Comparison of ENCODE assay signal across 29 cellular contexts in genomic region chr11:1292018-1292643, GRCh38. TPM values are rescaled to one million over a fixed set of nuclear protein-coding genes. Genes with fewer than 3 reads are reported as not detected.
DNase-seq lines count a peak whose midpoint lies in the region; ATAC-seq and TF ChIP-seq lines count a peak whose summit lies in the region.
"Had no signal": no experiment of that assay in that cellular context is flagged by ENCODE, and none has a peak within 500 bp of the region (broad histone marks: within the 10 kb centered on the region; RNA-seq: fewer than 3 reads in every experiment).

No MANE protein-coding gene starts in this region.

- intact Hi-C loops in mammary epithelial cell (cut with micrococcal nuclease), result loop anchor here (10.0 kb wide), 1 partner anchor 153 kb away; no protein-coding TSS in a partner anchor

- H3K27me3 Mint-ChIP-seq in activated T-cell treated with anti-CD3 and anti-CD28 coated beads, Interleukin-2, amount 50 U/mL, for 72 hours (ENCODE audit: low read depth), result no peaks in the 10 kb centered on the region
- no peaks in the 10 kb centered on the region for H3K27me3 Mint-ChIP-seq in stimulated activated naive B cell treated with anti-CD40 and anti-IgM and Interleukin-4, amounts not matched to agents 10 μg/mL and 1 μg/mL and 100 μg/mL, for 72 hours
- H3K27me3 Mint-ChIP-seq: activated CD4-positive, alpha-beta T cell treated with anti-CD3 and anti-CD28 coated beads, Interleukin-2, amount 10 ng/mL, durations not matched to agents 7 days and 5 days had no signal

- no peak overlapping the region for H3K27ac Mint-ChIP-seq in activated T-cell treated with anti-CD3 and anti-CD28 coated beads, Interleukin-2, amount 50 U/mL, for 72 hours
- peak overlapping the region; percentile 51 for H3K27ac Mint-ChIP-seq in stimulated activated naive B cell treated with anti-CD40 and anti-IgM and Interleukin-4, amounts not matched to agents 10 μg/mL and 1 μg/mL and 100 μg/mL, for 72 hours
- H3K27ac Mint-ChIP-seq: activated CD4-positive, alpha-beta T cell treated with anti-CD3 and anti-CD28 coated beads, Interleukin-2, amount 10 ng/mL, durations not matched to agents 7 days and 5 days had no signal

- no peak for TF ChIP-seq CTCF in mammary epithelial cell (conservative IDR thresholded peaks at IDR 0.05 in 1 of 2, IDR thresholded peaks at IDR 0.05 in 1 of 2; ENCODE audit: extremely low read depth in 1 of 2, insufficient read depth in 1 of 2, low read depth in 1 of 2, low read length in 2 of 2)

- H4K20me1 ChIP-seq in mammary epithelial cell (ENCODE audit: insufficient read depth, low read length), result peaks cover 3% of the 10 kb centered on the region

- peaks cover 79% of the 10 kb centered on the region for H3K79me2 ChIP-seq in mammary epithelial cell (ENCODE audit: insufficient read depth, low read length)

- dilution Hi-C loops in mammary epithelial cell (cut with HindIII; ENCODE audit: low sequenced_read_pairs), result no loop called here

- no peak overlapping the region for H3K4me3 Mint-ChIP-seq in activated T-cell treated with anti-CD3 and anti-CD28 coated beads, Interleukin-2, amount 50 U/mL, for 72 hours
- no peak overlapping the region for H3K4me3 Mint-ChIP-seq in stimulated activated naive B cell treated with anti-CD40 and anti-IgM and Interleukin-4, amounts not matched to agents 10 μg/mL and 1 μg/mL and 100 μg/mL, for 72 hours
- H3K4me3 Mint-ChIP-seq: activated CD4-positive, alpha-beta T cell treated with anti-CD3 and anti-CD28 coated beads, Interleukin-2, amount 10 ng/mL, durations not matched to agents 7 days and 5 days; CD14-positive monocyte had no signal

- WGBS in mammary epithelial cell (ENCODE audit: low coverage, missing lambda C conversion rate), result 21% methylated on average over 9 of the region's 10 CpGs

- no peak overlapping the region for H3K27ac ChIP-seq in mammary epithelial cell (ENCODE audit: insufficient read depth, low read depth, low read length)
- H3K27ac ChIP-seq: 22Rv1, adrenal gland, heart left ventricle, PC-9, testis had no signal

- no peaks in the 10 kb centered on the region for H3K9me3 Mint-ChIP-seq in activated T-cell treated with anti-CD3 and anti-CD28 coated beads, Interleukin-2, amount 50 U/mL, for 72 hours
- H3K9me3 Mint-ChIP-seq in stimulated activated naive B cell treated with anti-CD40 and anti-IgM and Interleukin-4, amounts not matched to agents 10 μg/mL and 1 μg/mL and 100 μg/mL, for 72 hours, result no peaks in the 10 kb centered on the region
- H3K9me3 Mint-ChIP-seq: activated CD4-positive, alpha-beta T cell treated with anti-CD3 and anti-CD28 coated beads, Interleukin-2, amount 10 ng/mL, durations not matched to agents 7 days and 5 days had no signal

- H3K4me1 Mint-ChIP-seq in activated T-cell treated with anti-CD3 and anti-CD28 coated beads, Interleukin-2, amount 50 U/mL, for 72 hours (ENCODE audit: low read depth), result no peaks in the 10 kb centered on the region
- H3K4me1 Mint-ChIP-seq in stimulated activated naive B cell treated with anti-CD40 and anti-IgM and Interleukin-4, amounts not matched to agents 10 μg/mL and 1 μg/mL and 100 μg/mL, for 72 hours, result peaks cover 0 to 12% of the 10 kb centered on the region in 2 donors
- H3K4me1 Mint-ChIP-seq: activated CD4-positive, alpha-beta T cell treated with anti-CD3 and anti-CD28 coated beads, Interleukin-2, amount 10 ng/mL, durations not matched to agents 7 days and 5 days; CD14-positive monocyte had no signal

- no TSS peak for BruUV-seq in mammary epithelial cell (replicated peaks; lab: Mats Ljungman, UMichigan)

- H3K9me3 ChIP-seq in mammary epithelial cell (replicated peaks; ENCODE audit: insufficient read depth, low read length), result no peaks in the 10 kb centered on the region
- H3K9me3 ChIP-seq: adrenal gland, heart left ventricle, spleen, testis had no signal

- ATAC-seq in activated T-cell treated with anti-CD3 and anti-CD28 coated beads, Interleukin-2, amount 50 U/mL, for 72 hours (replicated peaks in 1 of 2), result no peak
- no peak for ATAC-seq in stimulated activated naive B cell treated with anti-CD40 and anti-IgM and Interleukin-4, amounts not matched to agents 10 μg/mL and 1 μg/mL and 100 μg/mL, for 72 hours (replicated peaks)
- ATAC-seq in HG03196 (IDR thresholded peaks at IDR 0.05; ENCODE audit: unreplicated experiment) (no peak), HG03025 (IDR thresholded peaks at IDR 0.05; ENCODE audit: low FRiP score, unreplicated experiment) (no peak)
- ATAC-seq: right cardiac atrium had no signal

- H2AFZ ChIP-seq in mammary epithelial cell (ENCODE audit: low read depth, low read length), result no peak overlapping the region
- H2AFZ ChIP-seq: PC-9 had no signal

- no peaks in the 10 kb centered on the region for H3K27me3 ChIP-seq in mammary epithelial cell (ENCODE audit: insufficient read depth, low read length)
- H3K27me3 ChIP-seq: adrenal gland, heart left ventricle, spleen, testis had no signal

- in situ Hi-C loops in mammary epithelial cell (cut with MboI; ENCODE audit: low sequenced_read_pairs in 2 of 2), result no loop called here

- no peak overlapping the region for H3K4me3 ChIP-seq in mammary epithelial cell (replicated peaks in 1 of 3; ENCODE audit: insufficient read depth in 1 of 3, low read depth in 2 of 3, low read length in 3 of 3)
- H3K4me3 ChIP-seq: adrenal gland, heart left ventricle, PC-9, spleen, testis had no signal

- peaks cover 10% of the 10 kb centered on the region for H3K4me1 ChIP-seq in mammary epithelial cell (ENCODE audit: insufficient read depth, low read length)
- H3K4me1 ChIP-seq: adrenal gland, testis had no signal

- H3K9ac ChIP-seq in mammary epithelial cell (ENCODE audit: insufficient read depth, low read length), result no peak overlapping the region

- peak; percentile 10 for DNase-seq in activated T-cell treated with anti-CD3 and anti-CD28 coated beads, Interleukin-2, amount 50 U/mL, for 1 hour
- no peak for DNase-seq in activated T-cell treated with anti-CD3 and anti-CD28 coated beads, Interleukin-2, amount 50 U/mL, for 72 hours
- DNase-seq in mammary epithelial cell, result peak; percentile 42
- peak; percentile 49 for DNase-seq in mesenteric fat pad (ENCODE audit: low spot score)
- no peak for DNase-seq in stimulated activated naive B cell treated with anti-CD40 and anti-IgM and Interleukin-4, amounts not matched to agents 10 μg/mL and 1 μg/mL and 100 μg/mL, for 72 hours
- DNase-seq in HCEC 1CT, result no peak
- DNase-seq: activated CD4-positive, alpha-beta T cell treated with anti-CD3 and anti-CD28 coated beads, Interleukin-2, amount 10 ng/mL, durations not matched to agents 7 days and 5 days; activated naive CD4-positive, alpha-beta T cell treated with Interleukin-2 at 50 U/mL for 16 hours; Calu3; DMS79 treated with DMSO at 0.1 percent for 48 hours; effector CD4-positive, alpha-beta T cell; erythroblast; mesendoderm; NCI-H1048; NCI-H187 treated with DMSO at 0.1 percent for 48 hours; NCI-H526; NK-92 treated with Interleukin-12 subunit alpha and Interleukin-12 subunit beta, amount 100 ng/mL, for 24 hours; PC-9; SIG-M5; T1000; testis had no signal

- H3K36me3 ChIP-seq in mammary epithelial cell (ENCODE audit: insufficient read depth, low read length), result peaks cover 2% of the 10 kb centered on the region

- peaks cover 0 to 2% of the 10 kb centered on the region in 2 donors for H3K36me3 Mint-ChIP-seq in activated T-cell treated with anti-CD3 and anti-CD28 coated beads, Interleukin-2, amount 50 U/mL, for 72 hours (ENCODE audit: insufficient read depth in 2 of 2)
- H3K36me3 Mint-ChIP-seq in stimulated activated naive B cell treated with anti-CD40 and anti-IgM and Interleukin-4, amounts not matched to agents 10 μg/mL and 1 μg/mL and 100 μg/mL, for 72 hours, result peaks cover 30 to 50% of the 10 kb centered on the region in 2 donors

- CTCF ChIA-PET in mammary epithelial cell (lab: Charles Lee; ENCODE audit: low non-redundant PET), result no interaction called here

- H3K4me2 ChIP-seq in mammary epithelial cell (ENCODE audit: insufficient read depth, low read depth, low read length), result peak overlapping the region; percentile 14
- H3K4me2 ChIP-seq: PC-9 had no signal

RNA-seq across cellular contexts. Expression of gene TOLLIP, which starts 17.3 kb away (rescaled TPM):
- 10 to 100 TPM; 32.9 to 34.1 TPM for total RNA-seq in activated T-cell treated with anti-CD3 and anti-CD28 coated beads, Interleukin-2, amount 50 U/mL, for 72 hours
- 10 to 100 TPM; 49.3 to 78.4 TPM for total RNA-seq in mammary epithelial cell
- polyA plus RNA-seq in mammary epithelial cell, result 74.8 TPM
- polyA minus RNA-seq in mammary epithelial cell, result 36.3 TPM
- total RNA-seq in mesenteric fat pad, result 63.6 TPM

Comparison
In these comparisons a context has a peak if more than half of its experiments do, and no peak if none do; other contexts are left out.
1. DNase-seq: peak in activated T-cell treated with anti-CD3 and anti-CD28 coated beads, Interleukin-2, amount 50 U/mL, for 1 hour (single experiment), mammary epithelial cell (single experiment) and mesenteric fat pad (single experiment); none in activated T-cell treated with anti-CD3 and anti-CD28 coated beads, Interleukin-2, amount 50 U/mL, for 72 hours (0 of 2), stimulated activated naive B cell treated with anti-CD40 and anti-IgM and Interleukin-4, amounts not matched to agents 10 μg/mL and 1 μg/mL and 100 μg/mL, for 72 hours (single experiment) and HCEC 1CT (single experiment).